ENCODE assay signal across 1 cellular context in the genomic region with DNA sequence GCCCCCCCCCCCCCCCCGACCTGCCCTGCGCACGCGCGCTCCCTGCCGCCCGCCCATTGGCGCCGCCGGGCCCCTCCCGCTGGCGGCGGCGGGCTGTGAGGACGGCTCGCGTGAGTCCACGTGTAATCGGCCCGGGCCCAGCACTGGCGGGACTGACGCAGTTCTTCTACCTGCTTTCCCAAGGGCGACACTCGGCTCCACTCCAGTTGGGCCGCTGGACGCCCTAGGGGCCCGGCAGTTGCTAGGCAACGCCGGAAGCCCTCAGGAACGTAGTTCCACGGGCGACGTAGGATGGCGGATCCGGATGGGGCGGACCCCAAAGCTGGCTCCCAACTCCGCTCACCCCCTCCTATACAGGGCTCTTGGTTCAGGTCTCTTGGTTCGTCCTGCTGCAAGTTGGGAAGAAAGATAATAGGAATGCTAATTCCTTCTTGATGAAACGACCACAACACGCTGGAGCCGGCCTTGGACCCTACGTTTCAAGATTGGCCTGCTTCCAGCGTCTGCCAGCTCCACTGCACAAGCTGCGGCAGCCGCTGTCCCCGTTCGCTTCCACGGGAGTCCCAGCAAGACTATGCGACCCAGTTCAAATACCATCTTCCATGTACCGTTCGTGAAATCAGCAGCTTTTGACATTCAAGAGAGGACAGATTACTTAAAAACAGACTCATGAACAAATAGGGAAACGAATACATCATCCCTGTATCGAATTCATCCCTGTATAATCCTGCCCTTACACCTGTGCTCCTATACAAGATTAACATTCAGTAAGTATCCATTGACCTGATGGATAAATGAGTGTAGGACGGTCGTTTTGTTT.
TF ChIP-seq lines count a peak whose summit lies in the region.

No MANE protein-coding gene starts in this region.

TF ChIP-seq in HepG2, 621 proteins besides CTCF, POLR2A, EP300 and RAD21 (continued from another document and continues in another):
- TF ChIP-seq RFXAP (CRISPR knock-in tag; IDR thresholded peaks at IDR 0.05; ENCODE audit: borderline replicate concordance), result peak; percentile 80; the same call in 1 of the 2 replicates
- no peak for TF ChIP-seq TRIM24 (CRISPR knock-in tag; IDR thresholded peaks at IDR 0.05)
- TF ChIP-seq TP53 (CRISPR knock-in tag; conservative IDR thresholded peaks at IDR 0.05), result no peak
- 0 out of 2 replicates have a peak, but pooled peaks have one; percentile 4 for TF ChIP-seq ZNF7 (CRISPR knock-in tag; IDR thresholded peaks at IDR 0.05)
- TF ChIP-seq, protein P1, sequence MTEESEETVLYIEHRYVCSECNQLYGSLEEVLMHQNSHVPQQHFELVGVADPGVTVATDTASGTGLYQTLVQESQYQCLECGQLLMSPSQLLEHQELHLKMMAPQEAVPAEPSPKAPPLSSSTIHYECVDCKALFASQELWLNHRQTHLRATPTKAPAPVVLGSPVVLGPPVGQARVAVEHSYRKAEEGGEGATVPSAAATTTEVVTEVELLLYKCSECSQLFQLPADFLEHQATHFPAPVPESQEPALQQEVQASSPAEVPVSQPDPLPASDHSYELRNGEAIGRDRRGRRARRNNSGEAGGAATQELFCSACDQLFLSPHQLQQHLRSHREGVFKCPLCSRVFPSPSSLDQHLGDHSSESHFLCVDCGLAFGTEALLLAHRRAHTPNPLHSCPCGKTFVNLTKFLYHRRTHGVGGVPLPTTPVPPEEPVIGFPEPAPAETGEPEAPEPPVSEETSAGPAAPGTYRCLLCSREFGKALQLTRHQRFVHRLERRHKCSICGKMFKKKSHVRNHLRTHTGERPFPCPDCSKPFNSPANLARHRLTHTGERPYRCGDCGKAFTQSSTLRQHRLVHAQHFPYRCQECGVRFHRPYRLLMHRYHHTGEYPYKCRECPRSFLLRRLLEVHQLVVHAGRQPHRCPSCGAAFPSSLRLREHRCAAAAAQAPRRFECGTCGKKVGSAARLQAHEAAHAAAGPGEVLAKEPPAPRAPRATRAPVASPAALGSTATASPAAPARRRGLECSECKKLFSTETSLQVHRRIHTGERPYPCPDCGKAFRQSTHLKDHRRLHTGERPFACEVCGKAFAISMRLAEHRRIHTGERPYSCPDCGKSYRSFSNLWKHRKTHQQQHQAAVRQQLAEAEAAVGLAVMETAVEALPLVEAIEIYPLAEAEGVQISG (CRISPR knock-in tag; IDR thresholded peaks at IDR 0.05), result peak; percentile 88
- peak; percentile 89; the same call in 1 of the 2 replicates for TF ChIP-seq ZNF367 (CRISPR knock-in tag; IDR thresholded peaks at IDR 0.05; ENCODE audit: borderline replicate concordance)
- peak; percentile 96 for TF ChIP-seq MEIS2 (CRISPR knock-in tag; IDR thresholded peaks at IDR 0.05)
- TF ChIP-seq, protein P2, sequence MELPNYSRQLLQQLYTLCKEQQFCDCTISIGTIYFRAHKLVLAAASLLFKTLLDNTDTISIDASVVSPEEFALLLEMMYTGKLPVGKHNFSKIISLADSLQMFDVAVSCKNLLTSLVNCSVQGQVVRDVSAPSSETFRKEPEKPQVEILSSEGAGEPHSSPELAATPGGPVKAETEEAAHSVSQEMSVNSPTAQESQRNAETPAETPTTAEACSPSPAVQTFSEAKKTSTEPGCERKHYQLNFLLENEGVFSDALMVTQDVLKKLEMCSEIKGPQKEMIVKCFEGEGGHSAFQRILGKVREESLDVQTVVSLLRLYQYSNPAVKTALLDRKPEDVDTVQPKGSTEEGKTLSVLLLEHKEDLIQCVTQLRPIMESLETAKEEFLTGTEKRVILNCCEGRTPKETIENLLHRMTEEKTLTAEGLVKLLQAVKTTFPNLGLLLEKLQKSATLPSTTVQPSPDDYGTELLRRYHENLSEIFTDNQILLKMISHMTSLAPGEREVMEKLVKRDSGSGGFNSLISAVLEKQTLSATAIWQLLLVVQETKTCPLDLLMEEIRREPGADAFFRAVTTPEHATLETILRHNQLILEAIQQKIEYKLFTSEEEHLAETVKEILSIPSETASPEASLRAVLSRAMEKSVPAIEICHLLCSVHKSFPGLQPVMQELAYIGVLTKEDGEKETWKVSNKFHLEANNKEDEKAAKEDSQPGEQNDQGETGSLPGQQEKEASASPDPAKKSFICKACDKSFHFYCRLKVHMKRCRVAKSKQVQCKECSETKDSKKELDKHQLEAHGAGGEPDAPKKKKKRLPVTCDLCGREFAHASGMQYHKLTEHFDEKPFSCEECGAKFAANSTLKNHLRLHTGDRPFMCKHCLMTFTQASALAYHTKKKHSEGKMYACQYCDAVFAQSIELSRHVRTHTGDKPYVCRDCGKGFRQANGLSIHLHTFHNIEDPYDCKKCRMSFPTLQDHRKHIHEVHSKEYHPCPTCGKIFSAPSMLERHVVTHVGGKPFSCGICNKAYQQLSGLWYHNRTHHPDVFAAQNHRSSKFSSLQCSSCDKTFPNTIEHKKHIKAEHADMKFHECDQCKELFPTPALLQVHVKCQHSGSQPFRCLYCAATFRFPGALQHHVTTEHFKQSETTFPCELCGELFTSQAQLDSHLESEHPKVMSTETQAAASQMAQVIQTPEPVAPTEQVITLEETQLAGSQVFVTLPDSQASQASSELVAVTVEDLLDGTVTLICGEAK (IDR thresholded peaks at IDR 0.05), result no peak
- TF ChIP-seq, protein P2 (CRISPR knock-in tag; IDR thresholded peaks at IDR 0.05), result peak; percentile 91
- TF ChIP-seq KLF11 (CRISPR knock-in tag; IDR thresholded peaks at IDR 0.05), result peak; percentile 93
- TF ChIP-seq, protein P3, sequence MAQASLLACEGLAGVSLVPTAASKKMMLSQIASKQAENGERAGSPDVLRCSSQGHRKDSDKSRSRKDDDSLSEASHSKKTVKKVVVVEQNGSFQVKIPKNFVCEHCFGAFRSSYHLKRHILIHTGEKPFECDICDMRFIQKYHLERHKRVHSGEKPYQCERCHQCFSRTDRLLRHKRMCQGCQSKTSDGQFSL (CRISPR knock-in tag; IDR thresholded peaks at IDR 0.05), result 0 out of 2 replicates have a peak, but pooled peaks have one; percentile 91
- TF ChIP-seq TBP (CRISPR knock-in tag; IDR thresholded peaks at IDR 0.05), result 0 out of 2 replicates have a peak, but pooled peaks have one; percentile 66
- no peak for TF ChIP-seq ADNP (CRISPR knock-in tag; IDR thresholded peaks at IDR 0.05)
- TF ChIP-seq, protein P4, sequence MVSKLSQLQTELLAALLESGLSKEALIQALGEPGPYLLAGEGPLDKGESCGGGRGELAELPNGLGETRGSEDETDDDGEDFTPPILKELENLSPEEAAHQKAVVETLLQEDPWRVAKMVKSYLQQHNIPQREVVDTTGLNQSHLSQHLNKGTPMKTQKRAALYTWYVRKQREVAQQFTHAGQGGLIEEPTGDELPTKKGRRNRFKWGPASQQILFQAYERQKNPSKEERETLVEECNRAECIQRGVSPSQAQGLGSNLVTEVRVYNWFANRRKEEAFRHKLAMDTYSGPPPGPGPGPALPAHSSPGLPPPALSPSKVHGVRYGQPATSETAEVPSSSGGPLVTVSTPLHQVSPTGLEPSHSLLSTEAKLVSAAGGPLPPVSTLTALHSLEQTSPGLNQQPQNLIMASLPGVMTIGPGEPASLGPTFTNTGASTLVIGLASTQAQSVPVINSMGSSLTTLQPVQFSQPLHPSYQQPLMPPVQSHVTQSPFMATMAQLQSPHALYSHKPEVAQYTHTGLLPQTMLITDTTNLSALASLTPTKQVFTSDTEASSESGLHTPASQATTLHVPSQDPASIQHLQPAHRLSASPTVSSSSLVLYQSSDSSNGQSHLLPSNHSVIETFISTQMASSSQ (IDR thresholded peaks at IDR 0.05; ENCODE audit: low read depth), result no peak
- TF ChIP-seq, protein P4 (CRISPR knock-in tag; IDR thresholded peaks at IDR 0.05; ENCODE audit: borderline replicate concordance), result peak; percentile 60; the same call in 1 of the 2 replicates
- no peak for TF ChIP-seq NFRKB (IDR thresholded peaks at IDR 0.05)
- peak; percentile 72 for TF ChIP-seq MEF2D (CRISPR knock-in tag; IDR thresholded peaks at IDR 0.05)
- TF ChIP-seq ZNF737 (CRISPR knock-in tag; IDR thresholded peaks at IDR 0.05; ENCODE audit: borderline replicate concordance), result peak; percentile 16; the same call in 1 of the 2 replicates
- TF ChIP-seq, protein P5, sequence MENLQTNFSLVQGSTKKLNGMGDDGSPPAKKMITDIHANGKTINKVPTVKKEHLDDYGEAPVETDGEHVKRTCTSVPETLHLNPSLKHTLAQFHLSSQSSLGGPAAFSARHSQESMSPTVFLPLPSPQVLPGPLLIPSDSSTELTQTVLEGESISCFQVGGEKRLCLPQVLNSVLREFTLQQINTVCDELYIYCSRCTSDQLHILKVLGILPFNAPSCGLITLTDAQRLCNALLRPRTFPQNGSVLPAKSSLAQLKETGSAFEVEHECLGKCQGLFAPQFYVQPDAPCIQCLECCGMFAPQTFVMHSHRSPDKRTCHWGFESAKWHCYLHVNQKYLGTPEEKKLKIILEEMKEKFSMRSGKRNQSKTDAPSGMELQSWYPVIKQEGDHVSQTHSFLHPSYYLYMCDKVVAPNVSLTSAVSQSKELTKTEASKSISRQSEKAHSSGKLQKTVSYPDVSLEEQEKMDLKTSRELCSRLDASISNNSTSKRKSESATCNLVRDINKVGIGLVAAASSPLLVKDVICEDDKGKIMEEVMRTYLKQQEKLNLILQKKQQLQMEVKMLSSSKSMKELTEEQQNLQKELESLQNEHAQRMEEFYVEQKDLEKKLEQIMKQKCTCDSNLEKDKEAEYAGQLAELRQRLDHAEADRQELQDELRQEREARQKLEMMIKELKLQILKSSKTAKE (CRISPR knock-in tag; IDR thresholded peaks at IDR 0.05; ENCODE audit: borderline replicate concordance), result no peak; the same call in 1 of the 2 replicates
- TF ChIP-seq, protein P6, sequence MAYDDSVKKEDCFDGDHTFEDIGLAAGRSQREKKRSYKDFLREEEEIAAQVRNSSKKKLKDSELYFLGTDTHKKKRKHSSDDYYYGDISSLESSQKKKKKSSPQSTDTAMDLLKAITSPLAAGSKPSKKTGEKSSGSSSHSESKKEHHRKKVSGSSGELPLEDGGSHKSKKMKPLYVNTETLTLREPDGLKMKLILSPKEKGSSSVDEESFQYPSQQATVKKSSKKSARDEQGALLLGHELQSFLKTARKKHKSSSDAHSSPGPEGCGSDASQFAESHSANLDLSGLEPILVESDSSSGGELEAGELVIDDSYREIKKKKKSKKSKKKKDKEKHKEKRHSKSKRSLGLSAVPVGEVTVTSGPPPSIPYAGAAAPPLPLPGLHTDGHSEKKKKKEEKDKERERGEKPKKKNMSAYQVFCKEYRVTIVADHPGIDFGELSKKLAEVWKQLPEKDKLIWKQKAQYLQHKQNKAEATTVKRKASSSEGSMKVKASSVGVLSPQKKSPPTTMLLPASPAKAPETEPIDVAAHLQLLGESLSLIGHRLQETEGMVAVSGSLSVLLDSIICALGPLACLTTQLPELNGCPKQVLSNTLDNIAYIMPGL (CRISPR knock-in tag; IDR thresholded peaks at IDR 0.05; ENCODE audit: borderline replicate concordance in 1 of 2, low read depth in 1 of 2), result peak; percentile 22 to 74; a peak in 2 of 4 replicates
- TF ChIP-seq, protein P7, sequence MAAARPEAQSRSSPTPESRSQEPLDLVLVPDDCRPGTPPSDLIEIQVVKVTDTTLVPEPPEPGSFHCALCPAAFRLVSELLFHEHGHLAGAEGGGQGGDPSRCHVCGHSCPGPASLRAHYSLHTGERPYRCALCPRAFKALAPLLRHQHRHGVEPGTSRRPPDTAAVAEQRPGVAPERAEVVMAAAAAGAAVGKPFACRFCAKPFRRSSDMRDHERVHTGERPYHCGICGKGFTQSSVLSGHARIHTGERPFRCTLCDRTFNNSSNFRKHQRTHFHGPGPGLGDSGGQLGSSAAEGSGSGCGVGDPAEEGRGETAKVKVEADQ (CRISPR knock-in tag; IDR thresholded peaks at IDR 0.05; ENCODE audit: borderline replicate concordance), result no peak
- TF ChIP-seq RELA (CRISPR knock-in tag; IDR thresholded peaks at IDR 0.05), result no peak
- TF ChIP-seq ZNF670 (CRISPR knock-in tag; IDR thresholded peaks at IDR 0.05; ENCODE audit: borderline replicate concordance), result peak; percentile 83
- peak; percentile 73 for TF ChIP-seq RXRB (CRISPR knock-in tag; IDR thresholded peaks at IDR 0.05; ENCODE audit: borderline replicate concordance)
- peak; percentile 87; the same call in 1 of the 2 replicates for TF ChIP-seq ZNF746 (CRISPR knock-in tag; IDR thresholded peaks at IDR 0.05)
- TF ChIP-seq TEAD3 (CRISPR knock-in tag; optimal IDR thresholded peaks at IDR 0.05; ENCODE audit: borderline replicate concordance), result peak; percentile 69
- peak; percentile 85 for TF ChIP-seq ZNF335 (CRISPR knock-in tag; IDR thresholded peaks at IDR 0.05)
- no peak for TF ChIP-seq JDP2 (CRISPR knock-in tag; IDR thresholded peaks at IDR 0.05; ENCODE audit: borderline replicate concordance)
- TF ChIP-seq ZNF660 (CRISPR knock-in tag; IDR thresholded peaks at IDR 0.05; ENCODE audit: borderline replicate concordance, low read depth), result no peak
- peak; percentile 88; the same call in 1 of the 2 replicates for TF ChIP-seq ZNF879 (CRISPR knock-in tag; IDR thresholded peaks at IDR 0.05)
- TF ChIP-seq FOXA3 (CRISPR knock-in tag; IDR thresholded peaks at IDR 0.05), result peak; percentile 66
- no peak for TF ChIP-seq ZNF569 (CRISPR knock-in tag; IDR thresholded peaks at IDR 0.05; ENCODE audit: borderline replicate concordance)
